Comparison of ENCODE assay signal across 17 cellular contexts in the genomic region with DNA sequence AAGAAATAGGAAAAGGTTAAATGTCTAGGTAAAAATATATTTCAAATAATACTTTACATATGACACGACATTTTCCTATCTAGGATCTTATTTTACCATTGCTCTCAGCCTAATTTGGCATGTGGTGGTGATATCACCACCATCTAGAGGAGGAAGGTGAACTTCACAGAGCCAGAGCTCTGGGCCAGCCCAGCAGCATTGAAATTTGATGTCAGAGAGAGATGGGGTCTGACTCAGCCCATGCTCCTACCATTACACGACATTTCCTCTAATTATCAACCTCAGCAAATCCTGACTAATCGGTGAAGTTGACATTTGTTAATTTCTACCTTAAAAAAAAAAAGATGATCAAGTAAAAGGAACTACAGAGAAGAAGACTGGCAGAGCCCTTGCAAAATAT. TPM values are rescaled to one million over a fixed set of nuclear protein-coding genes. Genes with fewer than 3 reads are reported as not detected.
"Had no signal": no experiment of that assay in that cellular context is flagged by ENCODE, and none has a peak within 500 bp of the region (broad histone marks: within the 10 kb centered on the region; RNA-seq: fewer than 3 reads in every experiment).

No MANE protein-coding gene starts in this region.

- H3K9me3 ChIP-seq: esophagus muscularis mucosa, ovary had no signal

- DNase-seq: activated CD4-positive, CD25-positive, alpha-beta regulatory T cell treated with anti-CD3 and anti-CD28 coated beads, Interleukin-2, amount 50 U/mL, for 72 hours; activated naive CD4-positive, alpha-beta T cell treated with Interleukin-2 at 50 U/mL for 16 hours; aorta; glutamatergic neuron; midbrain; ovary; stimulated activated CD4-positive, alpha-beta T cell treated with anti-CD3 and anti-CD28 coated beads, Interleukin-12 subunit alpha, Interleukin-12 subunit beta, amount 100 ng/mL, for 4 hours; stimulated activated CD4-positive, alpha-beta T cell treated with anti-CD3 and anti-CD28 coated beads, Interleukin-2, amount 100 ng/mL, for 24 hours had no signal

- H3K4me1 ChIP-seq: esophagus muscularis mucosa, neural progenitor cell had no signal

- H3K27me3 ChIP-seq: cardiac muscle cell, esophagus muscularis mucosa, neural progenitor cell, ovary had no signal

- ATAC-seq: stimulated activated memory B cell treated with anti-CD40 and anti-IgM and Interleukin-4, amounts not matched to agents 10 μg/mL and 1 μg/mL and 100 μg/mL, for 72 hours had no signal

- H3K27ac Mint-ChIP-seq: neural progenitor cell; stimulated activated memory B cell treated with anti-CD40 and anti-IgM and Interleukin-4, amounts not matched to agents 10 μg/mL and 1 μg/mL and 100 μg/mL, for 72 hours; T-helper 2 cell treated with Interferon-gamma antibody and Interleukin-4, amounts not matched to agents 5 μg/mL and 100 μg/mL, for 36 hours had no signal

- H3K4me3 Mint-ChIP-seq: neural progenitor cell; stimulated activated memory B cell treated with anti-CD40 and anti-IgM and Interleukin-4, amounts not matched to agents 10 μg/mL and 1 μg/mL and 100 μg/mL, for 72 hours; T-helper 2 cell treated with Interferon-gamma antibody and Interleukin-4, amounts not matched to agents 5 μg/mL and 100 μg/mL, for 36 hours had no signal

- H3K4me1 Mint-ChIP-seq: stimulated activated memory B cell treated with anti-CD40 and anti-IgM and Interleukin-4, amounts not matched to agents 10 μg/mL and 1 μg/mL and 100 μg/mL, for 72 hours had no signal

- H3K27me3 Mint-ChIP-seq: stimulated activated memory B cell treated with anti-CD40 and anti-IgM and Interleukin-4, amounts not matched to agents 10 μg/mL and 1 μg/mL and 100 μg/mL, for 72 hours had no signal

- H3K9ac ChIP-seq: neural progenitor cell had no signal

- H3K36me3 ChIP-seq: cardiac muscle cell, esophagus muscularis mucosa, neural progenitor cell, ovary had no signal

- H3K36me3 Mint-ChIP-seq: stimulated activated memory B cell treated with anti-CD40 and anti-IgM and Interleukin-4, amounts not matched to agents 10 μg/mL and 1 μg/mL and 100 μg/mL, for 72 hours had no signal

- H3K27ac ChIP-seq: esophagus muscularis mucosa, neural progenitor cell, ovary had no signal

- H3K4me3 ChIP-seq: cardiac muscle cell, esophagus muscularis mucosa, neural progenitor cell, ovary had no signal

RNA-seq across cellular contexts. Expression of a gene that starts 42.3 kb away (rescaled TPM):
- total RNA-seq: activated CD8-positive, alpha-beta memory T cell treated with anti-CD3 and anti-CD28 coated beads for 36 hours; dermis microvascular lymphatic vessel endothelial cell; fibroblast of villous mesenchyme; myocyte had no signal
- polyA plus RNA-seq: aorta had no signal
